In the genomic region with DNA sequence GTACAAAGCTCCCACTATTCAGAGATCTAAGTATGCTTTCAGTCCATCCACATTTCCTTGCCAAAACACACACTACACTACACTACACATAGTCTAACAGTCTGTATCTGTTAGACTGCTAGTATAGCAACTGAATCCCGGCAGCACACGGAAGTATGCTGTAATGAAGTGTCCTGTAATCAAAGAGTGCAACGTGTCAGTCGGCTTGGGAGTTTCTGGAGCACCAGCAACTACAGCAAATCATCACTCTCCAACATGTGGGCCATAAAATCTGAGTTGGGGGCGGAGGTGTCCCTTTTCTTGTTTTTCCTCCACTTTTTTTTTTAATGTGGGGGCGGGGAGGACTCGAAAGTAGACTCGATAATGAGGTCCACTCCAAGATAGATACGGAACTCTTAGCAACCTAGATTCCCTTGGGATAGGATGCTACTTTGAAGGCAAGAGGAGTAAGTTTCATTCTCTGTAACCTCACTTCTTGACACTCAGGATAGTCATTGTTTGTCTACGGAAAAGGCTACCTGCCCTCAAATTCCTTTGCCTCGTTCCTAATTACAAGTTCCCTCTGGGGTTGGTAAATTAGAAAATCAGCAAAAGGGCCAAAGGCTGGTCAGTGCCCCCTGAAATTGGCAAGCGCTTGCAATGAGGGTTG, we compare ENCODE assay signal across 8 cellular contexts. TPM values are rescaled to one million over a fixed set of nuclear protein-coding genes. Genes with fewer than 3 reads are reported as not detected.
DNase-seq lines count a peak whose midpoint lies in the region; ATAC-seq, FAIRE-seq and TF ChIP-seq lines count a peak whose summit lies in the region.

No MANE protein-coding gene starts in this region.

- peak; percentile 35 for ATAC-seq in GM21526 (IDR thresholded peaks at IDR 0.05; ENCODE audit: low FRiP score, unreplicated experiment)

- no peak for TF ChIP-seq CTCF in kidney (IDR thresholded peaks at IDR 0.05; ENCODE audit: borderline replicate concordance, extremely low read depth, insufficient read depth)

- H3K4me1 ChIP-seq in kidney (ENCODE audit: control insufficient read depth in 1 of 2, insufficient read depth in 1 of 2, low read depth in 1 of 2, low read length in 2 of 2) (peaks cover 2 to 7% of the 10 kb centered on the region in 2 donors), stomach smooth muscle (ENCODE audit: control insufficient read depth, insufficient read depth, low read length) (peaks cover 11% of the 10 kb centered on the region)

- H3K4me3 ChIP-seq in kidney (ENCODE audit: low read length in 2 of 2): peak overlapping the region; percentile 96
- H3K4me3 ChIP-seq in stomach smooth muscle (ENCODE audit: low read length in 2 of 2): peak overlapping the region; percentile 97 to 99

- H3K9me3 ChIP-seq in kidney (ENCODE audit: control insufficient read depth in 1 of 2, low read length in 2 of 2) (no peaks in the 10 kb centered on the region), stomach smooth muscle (ENCODE audit: control insufficient read depth in 2 of 2, low read length in 2 of 2) (no peaks in the 10 kb centered on the region)

- FAIRE-seq in kidney (lab: Jason Lieb, UNC): no peak

- H3K27me3 ChIP-seq in stomach smooth muscle (ENCODE audit: control insufficient read depth in 1 of 2, insufficient read depth in 2 of 2, low read length in 2 of 2): no peaks in the 10 kb centered on the region

- H3K9ac ChIP-seq in kidney (ENCODE audit: low read length in 2 of 2): peak overlapping the region; percentile 90
- H3K9ac ChIP-seq in stomach smooth muscle (ENCODE audit: low read length in 2 of 2): peak overlapping the region; percentile 83 to 88

- intact Hi-C loops in kidney (cut with DNase I): no loop called here

- H3K27ac ChIP-seq in caudate nucleus (ENCODE audit: low read depth, low read length) (peak overlapping the region; percentile 89), kidney (ENCODE audit: low read depth in 2 of 2, low read length in 2 of 2) (peak overlapping the region; percentile 54 to 56), stomach smooth muscle (ENCODE audit: low read length) (peak overlapping the region; percentile 76)

- H3K36me3 ChIP-seq in kidney (ENCODE audit: control insufficient read depth in 1 of 2, insufficient read depth in 2 of 2, low read length in 2 of 2) (no peaks in the 10 kb centered on the region), stomach smooth muscle (ENCODE audit: control insufficient read depth in 2 of 2, insufficient read depth in 2 of 2, low read length in 2 of 2) (no peaks in the 10 kb centered on the region)

- DNase-seq in GM04504 (ENCODE audit: low read depth) (peak; percentile 33), HT-29 (ENCODE audit: low spot score) (peak; percentile 64), SHP77 (lab: John Stamatoyannopoulos, UW) (peak; percentile 34 to 55), caudate nucleus (lab: John Stamatoyannopoulos, UW) (peak in 9 of 61 donors; percentile 1 to 15 (median 3)), kidney (no peak), midbrain (lab: John Stamatoyannopoulos, UW) (no peak)

RNA-seq across cellular contexts. Expression of a gene that starts 0.7 kb away (rescaled TPM):
- total RNA-seq in HT-29 (2014; rRNA removed; shearing (Covaris generic)): 4.1 TPM in 2 replicates
- total RNA-seq in kidney: 15.1 TPM
- 1.9 TPM for polyA plus RNA-seq in kidney (ENCODE audit: insufficient read depth, low read depth, low replicate concordance)

Comparison
In these comparisons a context has a peak if more than half of its experiments do, and no peak if none do; other contexts are left out.
1. DNase-seq: peak in GM04504 (single experiment), HT-29 (single experiment) and SHP77 (2 of 2); none in kidney (single experiment) and midbrain (single experiment).
2. Peak in every context shown above with its lines, with median percentiles within 50 percentile points of each other: H3K27ac ChIP-seq.